ENCODE assay signal across 27 cellular contexts in the genomic region with DNA sequence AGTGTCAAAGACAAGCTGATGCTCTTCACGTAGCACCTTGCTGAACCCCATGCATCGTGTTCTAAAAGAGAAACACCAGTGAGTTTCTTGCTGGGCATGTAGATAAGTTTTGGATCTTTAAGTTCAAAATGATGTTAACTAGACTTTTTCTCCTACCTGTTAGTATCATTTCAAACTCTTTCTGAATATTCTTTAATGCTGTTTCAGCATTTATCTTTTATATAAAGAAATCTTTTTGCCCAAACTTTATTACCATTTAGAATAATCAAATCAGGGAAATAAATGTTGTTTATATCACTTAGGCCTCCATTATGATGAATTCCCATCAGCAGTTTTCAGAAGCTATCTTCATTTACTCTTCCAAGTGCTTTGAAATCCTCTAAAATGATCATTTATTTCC.
"Had no signal": no experiment of that assay in that cellular context is flagged by ENCODE, and none has a peak within 500 bp of the region (broad histone marks: within the 10 kb centered on the region; RNA-seq: fewer than 3 reads in every experiment).

No MANE protein-coding gene starts in this region.

- DNase-seq: naive thymus-derived CD4-positive, alpha-beta T cell; natural killer cell; occipital lobe; ovary; posterior cingulate gyrus; psoas muscle; right cardiac atrium; stimulated activated CD4-positive, alpha-beta T cell treated with anti-CD3 and anti-CD28 coated beads, Interleukin-15, amount 100 ng/mL, for 24 hours; stimulated activated CD4-positive, alpha-beta T cell treated with anti-CD3 and anti-CD28 coated beads, Interleukin-2, amount 100 ng/mL, for 24 hours; stimulated activated CD4-positive, alpha-beta T cell treated with anti-CD3 and anti-CD28 coated beads, Interleukin-2, amount 100 ng/mL, for 48 hours; stimulated activated CD4-positive, alpha-beta T cell treated with anti-CD3 and anti-CD28 coated beads, Interleukin-4, amount 100 ng/mL, for 24 hours; stimulated activated naive B cell treated with anti-CD40 and anti-IgM and Interleukin-4, amounts not matched to agents 10 μg/mL and 1 μg/mL and 100 μg/mL, for 72 hours; stimulated activated naive CD4-positive, alpha-beta T cell treated with Interleukin-2 at 50 U/mL for 16 hours; stomach; thyroid gland; trophoblast cell; upper lobe of left lung had no signal

- H3K36me3 ChIP-seq: neural progenitor cell, ovary, stomach, thoracic aorta, thyroid gland, tibial nerve, upper lobe of left lung, vagina had no signal

- H3K27me3 ChIP-seq: neural progenitor cell, ovary, stomach, thyroid gland, tibial nerve, upper lobe of left lung, vagina had no signal

- ATAC-seq: naive thymus-derived CD4-positive, alpha-beta T cell; natural killer cell; psoas muscle; right cardiac atrium; sciatic nerve; stimulated activated effector memory CD8-positive, alpha-beta T cell treated with anti-CD3 and anti-CD28 coated beads, Interleukin-12 subunit alpha, Interleukin-12 subunit beta, amount 100 ng/mL, for 72 hours; stimulated activated naive B cell treated with anti-CD40 and anti-IgM and Interleukin-4, amounts not matched to agents 10 μg/mL and 1 μg/mL and 100 μg/mL, for 72 hours had no signal

- H3K27ac ChIP-seq: neural progenitor cell, ovary, parathyroid adenoma, psoas muscle, skin epidermis, stomach, thoracic aorta, thyroid gland, tibial nerve, upper lobe of left lung, vagina had no signal

- H3K9me3 ChIP-seq: ovary, psoas muscle, stomach, thoracic aorta, thyroid gland, tibial nerve, upper lobe of left lung, vagina had no signal

- FAIRE-seq: urothelium cell line had no signal

- H3K9ac ChIP-seq: neural progenitor cell, parathyroid adenoma had no signal

- H3K4me1 ChIP-seq: neural progenitor cell, parathyroid adenoma, psoas muscle, stomach, thyroid gland, tibial nerve, upper lobe of left lung, vagina had no signal

- H2AFZ ChIP-seq: neural progenitor cell, parathyroid adenoma had no signal

- H3K4me2 ChIP-seq: neural progenitor cell, smooth muscle cell had no signal

- H3K79me2 ChIP-seq: parathyroid adenoma had no signal

- H3K4me3 ChIP-seq: neural progenitor cell, ovary, psoas muscle, skin epidermis, smooth muscle cell, stomach, thoracic aorta, thyroid gland, tibial nerve, upper lobe of left lung, vagina had no signal
